31 cellular contexts compared by ENCODE assay signal in genomic region chr2:133660511-133660910, GRCh38.
"Had no signal": no experiment of that assay in that cellular context is flagged by ENCODE, and none has a peak within 500 bp of the region (broad histone marks: within the 10 kb centered on the region; RNA-seq: fewer than 3 reads in every experiment).

No MANE protein-coding gene starts in this region.

- H3K27ac ChIP-seq: ascending aorta, cardiac muscle cell had no signal

- H3K4me1 Mint-ChIP-seq: activated B cell treated with CpG ODN at 0.5 μM for 24 hours; activated CD4-positive, alpha-beta T cell treated with anti-CD3 and anti-CD28 coated beads, Interleukin-2, amount 10 ng/mL, durations not matched to agents 24 days and 14 days; activated CD8-positive, alpha-beta memory T cell treated with anti-CD3 and anti-CD28 coated beads, Interleukin-2, amount 10 ng/mL, durations not matched to agents 7 days and 5 days; activated naive CD4-positive, alpha-beta T cell treated with anti-CD3 and anti-CD28 coated beads, Interleukin-2, amount 10 ng/mL, durations not matched to agents 7 days and 5 days; activated naive CD4-positive, alpha-beta T cell treated with anti-CD3 and anti-CD28 coated beads, Interleukin-2, amount 50 U/mL, for 24 hours; activated naive CD8-positive, alpha-beta T cell treated with anti-CD3 and anti-CD28 coated beads, Interleukin-2, amount 10 ng/mL, durations not matched to agents 7 days and 5 days; activated naive CD8-positive, alpha-beta T cell treated with anti-CD3 and anti-CD28 coated beads, Interleukin-2, amount 50 U/mL, for 24 hours; central memory CD8-positive, alpha-beta T cell; T-cell; T-helper 17 cell had no signal

- H3K9me3 Mint-ChIP-seq: activated B cell treated with CpG ODN at 0.5 μM for 24 hours; activated CD4-positive, alpha-beta memory T cell treated with anti-CD3 and anti-CD28 coated beads for 36 hours; activated CD4-positive, alpha-beta T cell treated with anti-CD3 and anti-CD28 coated beads, Interleukin-2, amount 10 ng/mL, durations not matched to agents 24 days and 14 days; activated naive CD4-positive, alpha-beta T cell treated with anti-CD3 and anti-CD28 coated beads, Interleukin-2, amount 50 U/mL, for 24 hours; activated naive CD8-positive, alpha-beta T cell treated with anti-CD3 and anti-CD28 coated beads, Interleukin-2, amount 10 ng/mL, durations not matched to agents 7 days and 5 days; activated naive CD8-positive, alpha-beta T cell treated with anti-CD3 and anti-CD28 coated beads, Interleukin-2, amount 50 U/mL, for 24 hours; activated T-cell treated with anti-CD3 and anti-CD28 coated beads, Interleukin-2, amount 50 U/mL, for 24 hours; activated T-helper 2 cell treated with anti-CD3 and anti-CD28 coated beads, Interferon-gamma antibody, Interleukin-2, Interleukin-4, amounts not matched to agents 10 μg/mL and 5 μg/mL and 100 μg/mL, durations not matched to agents 14 hours and 24 hours and 36 hours; central memory CD8-positive, alpha-beta T cell had no signal

- H3K4me1 ChIP-seq: ascending aorta had no signal

- H3K4me3 Mint-ChIP-seq: activated B cell treated with CpG ODN at 0.5 μM for 24 hours; activated CD4-positive, alpha-beta memory T cell treated with anti-CD3 and anti-CD28 coated beads for 36 hours; activated CD4-positive, alpha-beta T cell treated with anti-CD3 and anti-CD28 coated beads, Interleukin-2, amount 10 ng/mL, durations not matched to agents 24 days and 14 days; activated CD8-positive, alpha-beta memory T cell treated with anti-CD3 and anti-CD28 coated beads, Interleukin-2, amount 10 ng/mL, durations not matched to agents 7 days and 5 days; activated CD8-positive, alpha-beta T cell treated with anti-CD3 and anti-CD28 coated beads, Interleukin-2, amount 10 ng/mL, durations not matched to agents 7 days and 5 days; activated naive CD4-positive, alpha-beta T cell treated with anti-CD3 and anti-CD28 coated beads, Interleukin-2, amount 10 ng/mL, durations not matched to agents 7 days and 5 days; activated naive CD4-positive, alpha-beta T cell treated with anti-CD3 and anti-CD28 coated beads, Interleukin-2, amount 50 U/mL, for 24 hours; activated naive CD8-positive, alpha-beta T cell; activated naive CD8-positive, alpha-beta T cell treated with anti-CD3 and anti-CD28 coated beads, Interleukin-2, amount 10 ng/mL, durations not matched to agents 7 days and 5 days; activated naive CD8-positive, alpha-beta T cell treated with anti-CD3 and anti-CD28 coated beads, Interleukin-2, amount 50 U/mL, for 24 hours; activated T-cell treated with anti-CD3 and anti-CD28 coated beads, Interleukin-2, amount 50 U/mL, for 24 hours; central memory CD8-positive, alpha-beta T cell; T-cell; T-helper 17 cell had no signal

- H3K4me3 ChIP-seq: ascending aorta, cardiac muscle cell had no signal

- H3K27me3 ChIP-seq: ascending aorta, cardiac muscle cell had no signal

- H3K36me3 Mint-ChIP-seq: activated CD4-positive, alpha-beta memory T cell treated with anti-CD3 and anti-CD28 coated beads for 36 hours; activated CD8-positive, alpha-beta memory T cell treated with anti-CD3 and anti-CD28 coated beads, Interleukin-2, amount 10 ng/mL, durations not matched to agents 7 days and 5 days; activated naive CD4-positive, alpha-beta T cell treated with anti-CD3 and anti-CD28 coated beads, Interleukin-2, amount 10 ng/mL, durations not matched to agents 7 days and 5 days; activated naive CD4-positive, alpha-beta T cell treated with anti-CD3 and anti-CD28 coated beads, Interleukin-2, amount 50 U/mL, for 24 hours; activated naive CD8-positive, alpha-beta T cell; activated naive CD8-positive, alpha-beta T cell treated with anti-CD3 and anti-CD28 coated beads, Interleukin-2, amount 10 ng/mL, durations not matched to agents 7 days and 5 days; T-cell had no signal

- H3K36me3 ChIP-seq: ascending aorta, cardiac muscle cell had no signal

- H3K27me3 Mint-ChIP-seq: activated CD4-positive, alpha-beta memory T cell treated with anti-CD3 and anti-CD28 coated beads for 36 hours; activated CD4-positive, alpha-beta T cell treated with anti-CD3 and anti-CD28 coated beads, Interleukin-2, amount 10 ng/mL, durations not matched to agents 24 days and 14 days; activated CD8-positive, alpha-beta memory T cell treated with anti-CD3 and anti-CD28 coated beads, Interleukin-2, amount 10 ng/mL, durations not matched to agents 7 days and 5 days; activated naive CD4-positive, alpha-beta T cell treated with anti-CD3 and anti-CD28 coated beads, Interleukin-2, amount 10 ng/mL, durations not matched to agents 7 days and 5 days; activated naive CD8-positive, alpha-beta T cell; activated T-cell treated with anti-CD3 and anti-CD28 coated beads, Interleukin-2, amount 50 U/mL, for 24 hours; central memory CD8-positive, alpha-beta T cell; T-cell; T-helper 17 cell had no signal

- ATAC-seq: activated CD8-positive, alpha-beta memory T cell treated with anti-CD3 and anti-CD28 coated beads, Interleukin-2, amount 10 ng/mL, durations not matched to agents 7 days and 5 days; activated CD8-positive, alpha-beta T cell treated with anti-CD3 and anti-CD28 coated beads, Interleukin-2, amount 10 ng/mL, durations not matched to agents 7 days and 5 days; activated naive CD8-positive, alpha-beta T cell treated with anti-CD3 and anti-CD28 coated beads, Interleukin-2, amount 50 U/mL, for 24 hours; T-cell; T-helper 17 cell had no signal

- DNase-seq: activated B cell treated with CpG ODN at 0.5 μM for 24 hours; activated CD4-positive, alpha-beta memory T cell treated with anti-CD3 and anti-CD28 coated beads for 36 hours; activated CD4-positive, alpha-beta T cell treated with anti-CD3 and anti-CD28 coated beads for 4 hours; activated CD4-positive, alpha-beta T cell treated with anti-CD3 and anti-CD28 coated beads, Interleukin-2, amount 10 ng/mL, durations not matched to agents 24 days and 14 days; activated CD4-positive, alpha-beta T cell treated with anti-CD3 and anti-CD28 coated beads, Interleukin-2, amount 50 U/mL, for 1 hour; activated CD4-positive, alpha-beta T cell treated with anti-CD3 and anti-CD28 coated beads, Interleukin-2, amount 50 U/mL, for 4 hours; activated CD4-positive, CD25-positive, alpha-beta regulatory T cell treated with anti-CD3 and anti-CD28 coated beads, Interleukin-2, amount 50 U/mL, for 72 hours; activated CD8-positive, alpha-beta memory T cell treated with anti-CD3 and anti-CD28 coated beads for 24 hours; activated CD8-positive, alpha-beta memory T cell treated with anti-CD3 and anti-CD28 coated beads, Interleukin-2, amount 10 ng/mL, durations not matched to agents 7 days and 5 days; activated CD8-positive, alpha-beta memory T cell treated with anti-CD3 and anti-CD28 coated beads, Interleukin-2, amount 50 U/mL, for 48 hours; activated CD8-positive, alpha-beta T cell treated with anti-CD3 and anti-CD28 coated beads, Interleukin-2, amount 10 ng/mL, durations not matched to agents 7 days and 5 days; activated effector memory CD4-positive, alpha-beta T cell treated with Interleukin-2 at 50 U/mL for 16 hours; activated gamma-delta T cell; activated naive CD4-positive, alpha-beta T cell treated with anti-CD3 and anti-CD28 coated beads, Interleukin-2, amount 10 ng/mL, durations not matched to agents 7 days and 5 days; activated naive CD4-positive, alpha-beta T cell treated with Interleukin-2 at 50 U/mL for 16 hours; activated naive CD8-positive, alpha-beta T cell treated with anti-CD3 and anti-CD28 coated beads, Interleukin-2, amount 10 ng/mL, durations not matched to agents 7 days and 5 days; activated naive CD8-positive, alpha-beta T cell treated with anti-CD3 and anti-CD28 coated beads, Interleukin-2, amount 50 U/mL, for 24 hours; activated T-cell treated with anti-CD3 and anti-CD28 coated beads, Interleukin-2, amount 50 U/mL, for 24 hours; activated T-cell treated with anti-CD3 and anti-CD28 coated beads, Interleukin-2, amount 50 U/mL, for 48 hours; amygdala; caudate nucleus; cerebellar nuclear complex; T-cell; T-helper 17 cell; T1000 had no signal

- H3K9me3 ChIP-seq: ascending aorta had no signal

- H3K27ac Mint-ChIP-seq: activated B cell treated with CpG ODN at 0.5 μM for 24 hours; activated CD4-positive, alpha-beta memory T cell treated with anti-CD3 and anti-CD28 coated beads for 36 hours; activated CD4-positive, alpha-beta T cell treated with anti-CD3 and anti-CD28 coated beads, Interleukin-2, amount 10 ng/mL, durations not matched to agents 24 days and 14 days; activated CD8-positive, alpha-beta memory T cell treated with anti-CD3 and anti-CD28 coated beads, Interleukin-2, amount 10 ng/mL, durations not matched to agents 7 days and 5 days; activated CD8-positive, alpha-beta T cell treated with anti-CD3 and anti-CD28 coated beads, Interleukin-2, amount 10 ng/mL, durations not matched to agents 7 days and 5 days; activated naive CD4-positive, alpha-beta T cell treated with anti-CD3 and anti-CD28 coated beads, Interleukin-2, amount 10 ng/mL, durations not matched to agents 7 days and 5 days; activated naive CD4-positive, alpha-beta T cell treated with anti-CD3 and anti-CD28 coated beads, Interleukin-2, amount 50 U/mL, for 24 hours; activated naive CD8-positive, alpha-beta T cell; activated naive CD8-positive, alpha-beta T cell treated with anti-CD3 and anti-CD28 coated beads, Interleukin-2, amount 10 ng/mL, durations not matched to agents 7 days and 5 days; activated naive CD8-positive, alpha-beta T cell treated with anti-CD3 and anti-CD28 coated beads, Interleukin-2, amount 50 U/mL, for 24 hours; activated T-cell treated with anti-CD3 and anti-CD28 coated beads, Interleukin-2, amount 50 U/mL, for 24 hours; activated T-helper 2 cell treated with anti-CD3 and anti-CD28 coated beads, Interferon-gamma antibody, Interleukin-2, Interleukin-4, amounts not matched to agents 10 μg/mL and 5 μg/mL and 100 μg/mL, durations not matched to agents 14 hours and 24 hours and 36 hours; T-cell; T-helper 17 cell had no signal
